29 cellular contexts compared by ENCODE assay signal in genomic region chr12:126210026-126210425, GRCh38.
"Had no signal": no experiment of that assay in that cellular context is flagged by ENCODE, and none has a peak within 500 bp of the region (broad histone marks: within the 10 kb centered on the region; RNA-seq: fewer than 3 reads in every experiment).

No MANE protein-coding gene starts in this region.

- H3K36me3 Mint-ChIP-seq: mesothelial cell of epicardium, naive B cell, natural killer cell had no signal

- H3K27ac Mint-ChIP-seq: mesothelial cell of epicardium; naive B cell; natural killer cell; nephron progenitor cell; stimulated activated naive CD8-positive, alpha-beta T cell treated with anti-CD3 and anti-CD28 coated beads, Interleukin-15, Interleukin-2, amounts not matched to agents 100 ng/mL and 50 ng/mL, for 24 hours had no signal

- H3K27me3 ChIP-seq: left lung, ovary, suprapubic skin, tibial artery, upper lobe of right lung had no signal

- H3K36me3 ChIP-seq: left lung, lower lobe of right lung, ovary, prostate gland, suprapubic skin, thoracic aorta, tibial artery, upper lobe of right lung had no signal

- H3K4me1 ChIP-seq: left lung, lower lobe of right lung, prostate gland, suprapubic skin, tibial artery, upper lobe of right lung had no signal

- DNase-seq: islet precursor cell; kidney glomerular epithelial cell; left colon; left lung; lower lobe of right lung; mammary epithelial cell; mesenchymal stem cell; naive B cell; natural killer cell; nephron progenitor cell; ovary; posterior cingulate gyrus; retina; right cardiac atrium; stimulated activated CD4-positive, alpha-beta T cell treated with anti-CD3 and anti-CD28 coated beads, Interleukin-12 subunit alpha, Interleukin-12 subunit beta, amount 100 ng/mL, for 4 hours; stimulated activated CD4-positive, alpha-beta T cell treated with anti-CD3 and anti-CD28 coated beads, Interleukin-15, amount 100 ng/mL, for 24 hours; stimulated activated CD4-positive, alpha-beta T cell treated with anti-CD3 and anti-CD28 coated beads, Interleukin-2, amount 100 ng/mL, for 24 hours; stimulated activated CD4-positive, alpha-beta T cell treated with anti-CD3 and anti-CD28 coated beads, Interleukin-4, amount 100 ng/mL, for 1 hour; stimulated activated naive CD4-positive, alpha-beta T cell; tibial artery; trophoblast cell; upper lobe of right lung had no signal

- H3K9me3 ChIP-seq: left lung, lower lobe of right lung, ovary, prostate gland, suprapubic skin, thoracic aorta, tibial artery, upper lobe of right lung had no signal

- H3K4me3 Mint-ChIP-seq: mesothelial cell of epicardium; naive B cell; natural killer cell; nephron progenitor cell; stimulated activated naive CD8-positive, alpha-beta T cell treated with anti-CD3 and anti-CD28 coated beads, Interleukin-15, Interleukin-2, amounts not matched to agents 100 ng/mL and 50 ng/mL, for 24 hours had no signal

- H3K4me1 Mint-ChIP-seq: mesothelial cell of epicardium, naive B cell, natural killer cell, nephron progenitor cell had no signal

- H3K4me3 ChIP-seq: left lung, lower lobe of right lung, ovary, prostate gland, skin epidermis, suprapubic skin, thoracic aorta, tibial artery, upper lobe of right lung had no signal

- H3K27me3 Mint-ChIP-seq: naive B cell; stimulated activated naive CD8-positive, alpha-beta T cell treated with anti-CD3 and anti-CD28 coated beads, Interleukin-15, Interleukin-2, amounts not matched to agents 100 ng/mL and 50 ng/mL, for 24 hours had no signal

- H3K9me3 Mint-ChIP-seq: nephron progenitor cell had no signal

- ATAC-seq: left colon, left lung, lower lobe of right lung, natural killer cell, right cardiac atrium, sciatic nerve, upper lobe of right lung had no signal

- H3K27ac ChIP-seq: left lung, lower lobe of right lung, ovary, prostate gland, skin epidermis, suprapubic skin, thoracic aorta, tibial artery, upper lobe of right lung had no signal
